Comparison of ENCODE assay signal across 8 cellular contexts in genomic region chr11:104946907-104947306, GRCh38. TPM values are rescaled to one million over a fixed set of nuclear protein-coding genes. Genes with fewer than 3 reads are reported as not detected.
A peak's percentile ranks its signal among the peaks of the same experiment; 100 is the strongest.
DNase-seq lines count a peak whose midpoint lies in the region; ATAC-seq, FAIRE-seq and TF ChIP-seq lines count a peak whose summit lies in the region.

No MANE protein-coding gene starts in this region.

- peak; percentile 91 for FAIRE-seq in pancreas (lab: Jason Lieb, UNC)

- no peak overlapping the region for H3K4me3 ChIP-seq in pancreas

- no peaks in the 10 kb centered on the region for H3K27me3 Mint-ChIP-seq in activated naive CD4-positive, alpha-beta T cell treated with anti-CD3 and anti-CD28 coated beads, Interleukin-2, amount 10 ng/mL, durations not matched to agents 7 days and 5 days

- ATAC-seq in HG03460 (IDR thresholded peaks at IDR 0.05; ENCODE audit: unreplicated experiment) (peak; percentile 97), pancreas (peak in 3 of 4 donors; percentile 72 to 79 (median 77))

- H3K9me3 Mint-ChIP-seq in activated naive CD4-positive, alpha-beta T cell treated with anti-CD3 and anti-CD28 coated beads, Interleukin-2, amount 10 ng/mL, durations not matched to agents 7 days and 5 days: peaks cover 1% of the 10 kb centered on the region

- 14 to 17% methylated on average over 2 of the region's 2 CpGs for WGBS in pancreas, 2 donors

- H3K36me3 ChIP-seq in pancreas: peaks cover 0 to 39% (median 14%) of the 10 kb centered on the region in 3 donors

- no peak overlapping the region for H3K4me3 Mint-ChIP-seq in activated naive CD4-positive, alpha-beta T cell treated with anti-CD3 and anti-CD28 coated beads, Interleukin-2, amount 10 ng/mL, durations not matched to agents 7 days and 5 days

- H3K36me3 Mint-ChIP-seq in activated naive CD4-positive, alpha-beta T cell treated with anti-CD3 and anti-CD28 coated beads, Interleukin-2, amount 10 ng/mL, durations not matched to agents 7 days and 5 days: peaks cover 92% of the 10 kb centered on the region

- H3K4me1 ChIP-seq in pancreas: no peaks in the 10 kb centered on the region

- CTCF ChIA-PET in activated naive CD4-positive, alpha-beta T cell treated with anti-CD3 and anti-CD28 coated beads, Interleukin-2, amount 10 ng/mL, durations not matched to agents 7 days and 5 days (lab: Charles Lee): interaction anchor here (0.8 to 1.4 kb wide), 4 partner anchors 12 to 43 kb away, joined by 3 to 4 read pairs (median 3); no protein-coding TSS in a partner anchor

- H3K27ac Mint-ChIP-seq in activated naive CD4-positive, alpha-beta T cell treated with anti-CD3 and anti-CD28 coated beads, Interleukin-2, amount 10 ng/mL, durations not matched to agents 7 days and 5 days: no peak overlapping the region

- TF ChIP-seq CTCF in GM20000 (IDR thresholded peaks at IDR 0.05; ENCODE audit: extremely low read depth, missing control alignments): peak; percentile 49
- peak in 2 of 4 donors; percentile 35 to 43 for TF ChIP-seq CTCF in pancreas (IDR thresholded peaks at IDR 0.05)

- no peak overlapping the region for H3K27ac ChIP-seq in pancreas

- H3K27me3 ChIP-seq in pancreas: no peaks in the 10 kb centered on the region

- peaks cover 10% of the 10 kb centered on the region for H3K4me1 Mint-ChIP-seq in activated naive CD4-positive, alpha-beta T cell treated with anti-CD3 and anti-CD28 coated beads, Interleukin-2, amount 10 ng/mL, durations not matched to agents 7 days and 5 days

- DNase-seq in activated naive CD4-positive, alpha-beta T cell treated with anti-CD3 and anti-CD28 coated beads, Interleukin-2, amount 10 ng/mL, durations not matched to agents 7 days and 5 days: peak; percentile 33
- DNase-seq in activated naive CD4-positive, alpha-beta T cell treated with anti-CD3 and anti-CD28 coated beads, Interleukin-2, amount 50 U/mL, for 16 hours: no peak
- DNase-seq in GM20000 (ENCODE audit: low spot score) (peak; percentile 42), SHP77 (lab: John Stamatoyannopoulos, UW) (peak; percentile 29 to 30), erythroblast (lab: John Stamatoyannopoulos, UW) (peak; percentile 11 to 45), pancreas (peak in 1 of 6 donors; percentile 13), mesenteric fat pad (ENCODE audit: low spot score) (no peak)

- H3K9me3 ChIP-seq in pancreas: no peaks in the 10 kb centered on the region

- intact Hi-C loops in pancreas (cut with DNase I): no loop called here

- no peak for TF ChIP-seq POLR2A in erythroblast (IDR thresholded peaks at IDR 0.05; ENCODE audit: low read length)

RNA-seq across cellular contexts. Expression of gene CASP4, which starts 21.5 kb away (rescaled TPM):
- total RNA-seq in pancreas (10 to 100 TPM; 29.7 to 60.8 (median 42.9) TPM), mesenteric fat pad (75.8 TPM)
- polyA plus RNA-seq in pancreas: 10 to 100 TPM; 39.2 to 46.0 TPM

RNA-seq across cellular contexts. Expression of gene CASP12, which starts 48.6 kb away (rescaled TPM):
- total RNA-seq in pancreas (under 1 TPM in 3 of 6 donors, not detected in 3; 0.16 to 0.23 (median 0.20) TPM), mesenteric fat pad (0.45 TPM)
- under 1 TPM; 0.46 to 0.66 TPM for polyA plus RNA-seq in pancreas

Comparison
In these comparisons a context has a peak if more than half of its experiments do, and no peak if none do; other contexts are left out.
1. DNase-seq: peak in activated naive CD4-positive, alpha-beta T cell treated with anti-CD3 and anti-CD28 coated beads, Interleukin-2, amount 10 ng/mL, durations not matched to agents 7 days and 5 days (single experiment), GM20000 (single experiment), SHP77 (2 of 2) and erythroblast (2 of 2); none in activated naive CD4-positive, alpha-beta T cell treated with anti-CD3 and anti-CD28 coated beads, Interleukin-2, amount 50 U/mL, for 16 hours (single experiment) and mesenteric fat pad (single experiment).